In genomic region chr6:136251394-136251793, GRCh38 we compare ENCODE assay signal across 1 cellular context.
A peak's percentile ranks its signal among the peaks of the same experiment; 100 is the strongest.
TF ChIP-seq lines count a peak whose summit lies in the region.

No MANE protein-coding gene starts in this region.

TF ChIP-seq in K562, 482 proteins besides CTCF, POLR2A, EP300 and RAD21 (continued from another document and continues in another):
- TF ChIP-seq VEZF1 (CRISPR knock-in tag; IDR thresholded peaks at IDR 0.05) (peak; percentile 66), PRDM10 (IDR thresholded peaks at IDR 0.05; ENCODE audit: partially characterized antibody) (no peak), TAF9B (IDR thresholded peaks at IDR 0.05; ENCODE audit: partially characterized antibody) (no peak), TAF15 (IDR thresholded peaks at IDR 0.05; ENCODE audit: low read depth, low read length) (no peak), CREB3 (tag; conservative IDR thresholded peaks at IDR 0.05; ENCODE audit: low read depth) (no peak), MTF1 (CRISPR knock-in tag; IDR thresholded peaks at IDR 0.05; ENCODE audit: borderline replicate concordance) (no peak), ESRRA (IDR thresholded peaks at IDR 0.05; ENCODE audit: borderline replicate concordance, low read depth) (peak; percentile 99), HMGN3 (IDR thresholded peaks at IDR 0.05; ENCODE audit: borderline replicate concordance, extremely low read depth, insufficient read length, low read depth, low read length) (peak; percentile 33), ZNF511 (CRISPR knock-in tag; IDR thresholded peaks at IDR 0.05) (no peak), PPARD (CRISPR knock-in tag; IDR thresholded peaks at IDR 0.05) (no peak), ZNF445 (CRISPR knock-in tag; IDR thresholded peaks at IDR 0.05; ENCODE audit: low read depth) (no peak), MEIS2 (IDR thresholded peaks at IDR 0.05; ENCODE audit: partially characterized antibody) (peak; percentile 71), STAT5A (IDR thresholded peaks at IDR 0.05; ENCODE audit: borderline replicate concordance, low read length) (peak; percentile 64; the same call in 1 of the 2 replicates), NR0B1 (IDR thresholded peaks at IDR 0.05; ENCODE audit: partially characterized antibody) (no peak), SRSF1 (IDR thresholded peaks at IDR 0.05; ENCODE audit: low read depth, low read length) (no peak), BCOR (IDR thresholded peaks at IDR 0.05) (peak; percentile 54; the same call in 1 of the 2 replicates), NFE2L1 (tag; IDR thresholded peaks at IDR 0.05; ENCODE audit: borderline replicate concordance, low read depth) (no peak), RHOXF2B (CRISPR knock-in tag; conservative IDR thresholded peaks at IDR 0.05) (no peak), FOXK2 (conservative IDR thresholded peaks at IDR 0.05 in 1 of 2, IDR thresholded peaks at IDR 0.05 in 1 of 2; ENCODE audit: low read depth in 2 of 2) (peak; percentile 23 to 35; a peak in 1 of 4 replicates), RUNX1 (IDR thresholded peaks at IDR 0.05; ENCODE audit: low read depth) (no peak), CCNT2 (IDR thresholded peaks at IDR 0.05; ENCODE audit: borderline replicate concordance, extremely low read depth, insufficient read length, low read depth, low read length) (peak; percentile 67), HSF4 (CRISPR knock-in tag; IDR thresholded peaks at IDR 0.05; ENCODE audit: borderline replicate concordance) (no peak), CUX1 (CRISPR knock-in tag; IDR thresholded peaks at IDR 0.05) (no peak), PHF20 (IDR thresholded peaks at IDR 0.05; ENCODE audit: partially characterized antibody) (no peak), TCFL5 (CRISPR knock-in tag; conservative IDR thresholded peaks at IDR 0.05) (no peak), JUND (IDR thresholded peaks at IDR 0.05; ENCODE audit: borderline replicate concordance, low read depth, low read length) (no peak), JUND (tag; IDR thresholded peaks at IDR 0.05; ENCODE audit: borderline replicate concordance, low read depth, low read length) (no peak; the same call in 2 of the 3 replicates), GABPB2 (CRISPR knock-in tag; conservative IDR thresholded peaks at IDR 0.05) (no peak), ZNF224 (CRISPR knock-in tag; IDR thresholded peaks at IDR 0.05) (no peak), HINFP (tag; conservative IDR thresholded peaks at IDR 0.05; ENCODE audit: low read depth) (no peak), PKNOX1 (IDR thresholded peaks at IDR 0.05) (peak; percentile 53; the same call in 1 of the 2 replicates), MTA2 (IDR thresholded peaks at IDR 0.05; ENCODE audit: low read depth) (peak; percentile 75), ARNT (IDR thresholded peaks at IDR 0.05) (peak in 1 of 2 experiments; percentile 84; a peak in 1 of 4 replicates), CXXC5 (CRISPR knock-in tag; IDR thresholded peaks at IDR 0.05) (0 out of 2 replicates have a peak, but pooled peaks have one; percentile 30), SPI1 (IDR thresholded peaks at IDR 0.05; ENCODE audit: borderline replicate concordance, low read depth, low read length) (no peak), ZNF165 (CRISPR knock-in tag; IDR thresholded peaks at IDR 0.05; ENCODE audit: borderline replicate concordance) (no peak), ARID1B (IDR thresholded peaks at IDR 0.05) (peak; percentile 93), ZFPM2 (CRISPR knock-in tag; IDR thresholded peaks at IDR 0.05) (0 out of 2 replicates have a peak, but pooled peaks have one; percentile 8), SAP30 (IDR thresholded peaks at IDR 0.05; ENCODE audit: borderline replicate concordance, insufficient read depth, low read depth, low read length, poor library complexity, severe bottlenecking) (no peak), FIP1L1 (IDR thresholded peaks at IDR 0.05; ENCODE audit: low read depth, low read length, poor library complexity, severe bottlenecking) (no peak), DPF2 (IDR thresholded peaks at IDR 0.05) (peak; percentile 76), SMARCC2 (IDR thresholded peaks at IDR 0.05; ENCODE audit: low read depth) (no peak), ZNF398 (CRISPR knock-in tag; IDR thresholded peaks at IDR 0.05) (no peak), HDAC2 (IDR thresholded peaks at IDR 0.05) (peak; percentile 98), NCOR1 (IDR thresholded peaks at IDR 0.05) (peak; percentile 83), SP1 (CRISPR knock-in tag; IDR thresholded peaks at IDR 0.05) (no peak), RCOR1 (IDR thresholded peaks at IDR 0.05; ENCODE audit: borderline replicate concordance in 1 of 2, low read depth in 2 of 2, low read length in 2 of 2) (peak; percentile 96 to 100), ZSCAN32 (CRISPR knock-in tag; IDR thresholded peaks at IDR 0.05) (no peak), CTBP1 (IDR thresholded peaks at IDR 0.05; ENCODE audit: borderline replicate concordance) (peak; percentile 81), ZSCAN29 (IDR thresholded peaks at IDR 0.05) (no peak), MYC (IDR thresholded peaks at IDR 0.05; ENCODE audit: low read depth, low read length) (peak; percentile 32; the same call in 1 of the 2 replicates), MYC (CRISPR knock-in tag; IDR thresholded peaks at IDR 0.05; ENCODE audit: borderline replicate concordance, low read depth) (no peak)
